ENCODE assay signal across 20 cellular contexts in genomic region chr9:96512240-96512639, GRCh38.
"Had no signal": no experiment of that assay in that cellular context is flagged by ENCODE, and none has a peak within 500 bp of the region (broad histone marks: within the 10 kb centered on the region; RNA-seq: fewer than 3 reads in every experiment).

No MANE protein-coding gene starts in this region.

- H3K4me1 ChIP-seq: colonic mucosa, foreskin keratinocyte had no signal

- DNase-seq: colonic mucosa; cortex of kidney; effector CD4-positive, alpha-beta T cell; effector memory CD4-positive, alpha-beta T cell; foreskin keratinocyte; head of caudate nucleus; heart right ventricle; hippocampal formation; left cardiac atrium; left lung; left ventricle myocardium superior; lower lobe of right lung; mesendoderm; midbrain had no signal

- H3K27me3 Mint-ChIP-seq: dendritic cell treated with granulocyte-macrophage colony-stimulating factor and Interleukin-4, amounts not matched to agents 40 ng/mL and 50 ng/mL, for 4 days had no signal

- ATAC-seq: foreskin keratinocyte, gastroesophageal sphincter, heart right ventricle, left cardiac atrium, left lung, left ventricle myocardium superior, lower lobe of right lung had no signal

- H3K9me3 Mint-ChIP-seq: dendritic cell treated with granulocyte-macrophage colony-stimulating factor and Interleukin-4, amounts not matched to agents 40 ng/mL and 50 ng/mL, for 4 days had no signal

- FAIRE-seq: frontal cortex, islet of Langerhans, keratinocyte had no signal

- H3K4me3 ChIP-seq: colonic mucosa, esophagus muscularis mucosa, gastroesophageal sphincter, heart right ventricle, left lung, lower lobe of right lung had no signal

- H3K36me3 ChIP-seq: colonic mucosa, left lung had no signal

- H3K27ac Mint-ChIP-seq: dendritic cell treated with granulocyte-macrophage colony-stimulating factor and Interleukin-4, amounts not matched to agents 40 ng/mL and 50 ng/mL, for 4 days had no signal

- H3K27ac ChIP-seq: colonic mucosa, esophagus muscularis mucosa, foreskin keratinocyte, gastroesophageal sphincter, heart right ventricle, left lung, lower lobe of right lung had no signal

- H3K4me3 Mint-ChIP-seq: dendritic cell treated with granulocyte-macrophage colony-stimulating factor and Interleukin-4, amounts not matched to agents 40 ng/mL and 50 ng/mL, for 4 days had no signal

- H3K27me3 ChIP-seq: colonic mucosa, esophagus muscularis mucosa, foreskin keratinocyte, gastroesophageal sphincter, heart right ventricle, left lung had no signal

- H3K9me3 ChIP-seq: colonic mucosa, esophagus muscularis mucosa, gastroesophageal sphincter, heart right ventricle, left lung, lower lobe of right lung had no signal
